In the genomic region with DNA sequence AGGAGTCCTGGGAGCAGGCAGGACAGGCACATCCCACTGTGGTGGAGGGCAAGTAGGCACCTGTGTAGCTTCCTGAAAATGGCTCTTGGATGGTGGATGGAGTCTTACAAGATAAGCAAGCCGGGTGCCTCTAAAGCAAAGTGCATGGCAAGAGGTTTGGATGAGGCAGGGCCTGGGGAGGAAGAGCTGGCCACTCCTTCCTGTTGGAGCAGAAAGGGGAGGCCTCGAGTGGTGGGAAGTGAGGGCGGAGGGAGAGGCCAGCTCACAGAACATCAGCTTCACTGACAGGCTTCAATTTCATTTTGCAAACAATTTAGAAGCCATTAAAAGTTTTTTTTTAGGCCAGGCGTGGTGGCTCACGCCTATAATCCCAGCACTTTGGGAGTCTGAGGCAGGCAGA, we compare ENCODE assay signal across 25 cellular contexts. TPM values are rescaled to one million over a fixed set of nuclear protein-coding genes. Genes with fewer than 3 reads are reported as not detected.
"Had no signal": no experiment of that assay in that cellular context is flagged by ENCODE, and none has a peak within 500 bp of the region (broad histone marks: within the 10 kb centered on the region; RNA-seq: fewer than 3 reads in every experiment).

No MANE protein-coding gene starts in this region.

- H3K27me3 ChIP-seq: body of pancreas, cardiac muscle cell, upper lobe of left lung had no signal

- H3K4me3 ChIP-seq: body of pancreas, cardiac muscle cell, left lung, upper lobe of left lung had no signal

- ATAC-seq: activated CD8-positive, alpha-beta T cell treated with anti-CD3 and anti-CD28 coated beads, Interleukin-2, amount 10 ng/mL, durations not matched to agents 7 days and 5 days; body of pancreas; left lung; natural killer cell; right cardiac atrium; stimulated activated naive CD8-positive, alpha-beta T cell treated with anti-CD3 and anti-CD28 coated beads, Interleukin-15, Interleukin-2, amounts not matched to agents 100 U/mL and 50 U/mL, for 24 hours; T-cell had no signal

- H3K36me3 ChIP-seq: cardiac muscle cell, left lung, upper lobe of left lung had no signal

- H3K27ac ChIP-seq: body of pancreas, cardiac muscle cell, left lung, parathyroid adenoma, upper lobe of left lung had no signal

- H3K9me3 ChIP-seq: body of pancreas, left lung, upper lobe of left lung had no signal

- DNase-seq: activated B cell treated with CpG ODN at 0.5 μM for 24 hours; activated CD4-positive, alpha-beta T cell treated with anti-CD3 and anti-CD28 coated beads, Interleukin-2, amount 10 ng/mL, durations not matched to agents 24 days and 14 days; activated CD8-positive, alpha-beta T cell treated with anti-CD3 and anti-CD28 coated beads, Interleukin-2, amount 10 ng/mL, durations not matched to agents 7 days and 5 days; anterior cingulate cortex; body of pancreas; effector CD8-positive, alpha-beta T cell; erythroblast; foreskin fibroblast; left lung; midbrain; natural killer cell; right cardiac atrium; stimulated activated CD4-positive, alpha-beta T cell treated with anti-CD3 and anti-CD28 coated beads, Interleukin-12 subunit alpha, Interleukin-12 subunit beta, amount 100 ng/mL, for 4 hours; stimulated activated CD4-positive, alpha-beta T cell treated with anti-CD3 and anti-CD28 coated beads, Interleukin-4, amount 100 ng/mL, for 4 hours; stimulated activated naive CD8-positive, alpha-beta T cell treated with anti-CD3 and anti-CD28 coated beads, Interleukin-15, Interleukin-2, amounts not matched to agents 100 U/mL and 50 U/mL, for 24 hours; T-cell; upper lobe of left lung had no signal

- H3K4me1 ChIP-seq: body of pancreas had no signal

RNA-seq across cellular contexts. Expression of gene CD300A, which starts 31.0 kb away (rescaled TPM):
- total RNA-seq: chondrocyte, fibroblast of lung, kidney epithelial cell, lung microvascular endothelial cell, pulmonary artery endothelial cell had no signal

RNA-seq across cellular contexts. Expression of gene CD300LB, which starts 33.8 kb away (rescaled TPM):
- total RNA-seq: activated B cell treated with CpG ODN at 0.5 μM for 24 hours; activated CD4-positive, alpha-beta T cell treated with anti-CD3 and anti-CD28 coated beads, Interleukin-2, amount 10 ng/mL, durations not matched to agents 24 days and 14 days; activated CD8-positive, alpha-beta T cell treated with anti-CD3 and anti-CD28 coated beads, Interleukin-2, amount 10 ng/mL, durations not matched to agents 7 days and 5 days; body of pancreas; cardiac muscle cell; chondrocyte; fibroblast of lung; kidney epithelial cell; lung microvascular endothelial cell; pulmonary artery endothelial cell; skeletal muscle tissue; T-cell had no signal

RNA-seq across cellular contexts. Expression of gene CD300C, which starts 48.4 kb away (rescaled TPM):
- total RNA-seq: chondrocyte, fibroblast of lung, kidney epithelial cell, lung microvascular endothelial cell, pulmonary artery endothelial cell had no signal
